ENCODE assay signal across 1 cellular context in genomic region chr1:41516168-41516961, GRCh38.
TF ChIP-seq lines count a peak whose summit lies in the region.

No MANE protein-coding gene starts in this region.

TF ChIP-seq in HepG2, 621 proteins besides CTCF, POLR2A, EP300 and RAD21 (continued from another document and continues in another):
- TF ChIP-seq MED1 (CRISPR knock-in tag; IDR thresholded peaks at IDR 0.05) (0 out of 2 replicates have a peak, but pooled peaks have one; percentile 17), CBFB (CRISPR knock-in tag; IDR thresholded peaks at IDR 0.05) (no peak), ZNF788 (CRISPR knock-in tag; IDR thresholded peaks at IDR 0.05; ENCODE audit: borderline replicate concordance) (0 out of 2 replicates have a peak, but pooled peaks have one; percentile 53), SIN3A (IDR thresholded peaks at IDR 0.05; ENCODE audit: borderline replicate concordance, low read depth, low read length) (no peak), ZNF138 (CRISPR knock-in tag; IDR thresholded peaks at IDR 0.05; ENCODE audit: low read depth) (no peak), GATA4 (IDR thresholded peaks at IDR 0.05; ENCODE audit: borderline replicate concordance, low read depth) (no peak), ZNF607 (CRISPR knock-in tag; IDR thresholded peaks at IDR 0.05; ENCODE audit: borderline replicate concordance) (no peak), PCBP2 (optimal IDR thresholded peaks at IDR 0.05; ENCODE audit: low read depth, low read length, poor library complexity, severe bottlenecking) (no peak), ZFP36L2 (CRISPR knock-in tag; IDR thresholded peaks at IDR 0.05) (no peak), HHEX (CRISPR knock-in tag; IDR thresholded peaks at IDR 0.05) (no peak), ZNF335 (CRISPR knock-in tag; IDR thresholded peaks at IDR 0.05) (no peak), GRHL1 (CRISPR knock-in tag; conservative IDR thresholded peaks at IDR 0.05) (no peak), NRL (CRISPR knock-in tag; IDR thresholded peaks at IDR 0.05; ENCODE audit: borderline replicate concordance) (peak; percentile 49; the same call in 1 of the 2 replicates), NFYB (CRISPR knock-in tag; IDR thresholded peaks at IDR 0.05) (0 out of 2 replicates have a peak, but pooled peaks have one; percentile 31), NPAS2 (CRISPR knock-in tag; IDR thresholded peaks at IDR 0.05; ENCODE audit: borderline replicate concordance) (no peak), ZNF33B (CRISPR knock-in tag; IDR thresholded peaks at IDR 0.05) (no peak), TFAP4 (IDR thresholded peaks at IDR 0.05; ENCODE audit: borderline replicate concordance, low read depth) (no peak), ZNF333 (CRISPR knock-in tag; IDR thresholded peaks at IDR 0.05; ENCODE audit: borderline replicate concordance) (no peak), HNRNPLL (IDR thresholded peaks at IDR 0.05; ENCODE audit: low read depth, low read length, poor library complexity, severe bottlenecking) (peak; percentile 24), XRCC5 (optimal IDR thresholded peaks at IDR 0.05; ENCODE audit: low read length) (peak; percentile 92), ZMYM3 (CRISPR knock-in tag; IDR thresholded peaks at IDR 0.05) (no peak), HOXD1 (CRISPR knock-in tag; IDR thresholded peaks at IDR 0.05) (no peak), ZNF572 (CRISPR knock-in tag; IDR thresholded peaks at IDR 0.05) (no peak), ZNF781 (CRISPR knock-in tag; IDR thresholded peaks at IDR 0.05; ENCODE audit: borderline replicate concordance, not compliant biosample characterization) (no peak), ZNF431 (CRISPR knock-in tag; IDR thresholded peaks at IDR 0.05; ENCODE audit: borderline replicate concordance, low read depth) (no peak), ZSCAN31 (CRISPR knock-in tag; IDR thresholded peaks at IDR 0.05; ENCODE audit: low read depth) (no peak), RBFOX2 (IDR thresholded peaks at IDR 0.05; ENCODE audit: low read depth, low read length) (no peak), KLF13 (CRISPR knock-in tag; IDR thresholded peaks at IDR 0.05) (no peak), ATF4 (CRISPR knock-in tag; IDR thresholded peaks at IDR 0.05) (no peak), ZNF101 (CRISPR knock-in tag; IDR thresholded peaks at IDR 0.05; ENCODE audit: borderline replicate concordance, low read depth) (no peak), ZNF616 (CRISPR knock-in tag; IDR thresholded peaks at IDR 0.05; ENCODE audit: low read depth) (no peak), ZNF205 (CRISPR knock-in tag; IDR thresholded peaks at IDR 0.05) (no peak), CREM (IDR thresholded peaks at IDR 0.05) (no peak), CREM (CRISPR knock-in tag; IDR thresholded peaks at IDR 0.05) (no peak), PRMT3 (CRISPR knock-in tag; IDR thresholded peaks at IDR 0.05; ENCODE audit: borderline replicate concordance, low read depth) (no peak), ARNT (IDR thresholded peaks at IDR 0.05) (no peak), PHF8 (CRISPR knock-in tag; IDR thresholded peaks at IDR 0.05) (no peak)
- TF ChIP-seq, protein P1, sequence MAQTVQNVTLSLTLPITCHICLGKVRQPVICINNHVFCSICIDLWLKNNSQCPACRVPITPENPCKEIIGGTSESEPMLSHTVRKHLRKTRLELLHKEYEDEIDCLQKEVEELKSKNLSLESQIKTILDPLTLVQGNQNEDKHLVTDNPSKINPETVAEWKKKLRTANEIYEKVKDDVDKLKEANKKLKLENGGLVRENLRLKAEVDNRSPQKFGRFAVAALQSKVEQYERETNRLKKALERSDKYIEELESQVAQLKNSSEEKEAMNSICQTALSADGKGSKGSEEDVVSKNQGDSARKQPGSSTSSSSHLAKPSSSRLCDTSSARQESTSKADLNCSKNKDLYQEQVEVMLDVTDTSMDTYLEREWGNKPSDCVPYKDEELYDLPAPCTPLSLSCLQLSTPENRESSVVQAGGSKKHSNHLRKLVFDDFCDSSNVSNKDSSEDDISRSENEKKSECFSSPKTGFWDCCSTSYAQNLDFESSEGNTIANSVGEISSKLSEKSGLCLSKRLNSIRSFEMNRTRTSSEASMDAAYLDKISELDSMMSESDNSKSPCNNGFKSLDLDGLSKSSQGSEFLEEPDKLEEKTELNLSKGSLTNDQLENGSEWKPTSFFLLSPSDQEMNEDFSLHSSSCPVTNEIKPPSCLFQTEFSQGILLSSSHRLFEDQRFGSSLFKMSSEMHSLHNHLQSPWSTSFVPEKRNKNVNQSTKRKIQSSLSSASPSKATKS (CRISPR knock-in tag; IDR thresholded peaks at IDR 0.05): no peak
- TF ChIP-seq, protein P2, sequence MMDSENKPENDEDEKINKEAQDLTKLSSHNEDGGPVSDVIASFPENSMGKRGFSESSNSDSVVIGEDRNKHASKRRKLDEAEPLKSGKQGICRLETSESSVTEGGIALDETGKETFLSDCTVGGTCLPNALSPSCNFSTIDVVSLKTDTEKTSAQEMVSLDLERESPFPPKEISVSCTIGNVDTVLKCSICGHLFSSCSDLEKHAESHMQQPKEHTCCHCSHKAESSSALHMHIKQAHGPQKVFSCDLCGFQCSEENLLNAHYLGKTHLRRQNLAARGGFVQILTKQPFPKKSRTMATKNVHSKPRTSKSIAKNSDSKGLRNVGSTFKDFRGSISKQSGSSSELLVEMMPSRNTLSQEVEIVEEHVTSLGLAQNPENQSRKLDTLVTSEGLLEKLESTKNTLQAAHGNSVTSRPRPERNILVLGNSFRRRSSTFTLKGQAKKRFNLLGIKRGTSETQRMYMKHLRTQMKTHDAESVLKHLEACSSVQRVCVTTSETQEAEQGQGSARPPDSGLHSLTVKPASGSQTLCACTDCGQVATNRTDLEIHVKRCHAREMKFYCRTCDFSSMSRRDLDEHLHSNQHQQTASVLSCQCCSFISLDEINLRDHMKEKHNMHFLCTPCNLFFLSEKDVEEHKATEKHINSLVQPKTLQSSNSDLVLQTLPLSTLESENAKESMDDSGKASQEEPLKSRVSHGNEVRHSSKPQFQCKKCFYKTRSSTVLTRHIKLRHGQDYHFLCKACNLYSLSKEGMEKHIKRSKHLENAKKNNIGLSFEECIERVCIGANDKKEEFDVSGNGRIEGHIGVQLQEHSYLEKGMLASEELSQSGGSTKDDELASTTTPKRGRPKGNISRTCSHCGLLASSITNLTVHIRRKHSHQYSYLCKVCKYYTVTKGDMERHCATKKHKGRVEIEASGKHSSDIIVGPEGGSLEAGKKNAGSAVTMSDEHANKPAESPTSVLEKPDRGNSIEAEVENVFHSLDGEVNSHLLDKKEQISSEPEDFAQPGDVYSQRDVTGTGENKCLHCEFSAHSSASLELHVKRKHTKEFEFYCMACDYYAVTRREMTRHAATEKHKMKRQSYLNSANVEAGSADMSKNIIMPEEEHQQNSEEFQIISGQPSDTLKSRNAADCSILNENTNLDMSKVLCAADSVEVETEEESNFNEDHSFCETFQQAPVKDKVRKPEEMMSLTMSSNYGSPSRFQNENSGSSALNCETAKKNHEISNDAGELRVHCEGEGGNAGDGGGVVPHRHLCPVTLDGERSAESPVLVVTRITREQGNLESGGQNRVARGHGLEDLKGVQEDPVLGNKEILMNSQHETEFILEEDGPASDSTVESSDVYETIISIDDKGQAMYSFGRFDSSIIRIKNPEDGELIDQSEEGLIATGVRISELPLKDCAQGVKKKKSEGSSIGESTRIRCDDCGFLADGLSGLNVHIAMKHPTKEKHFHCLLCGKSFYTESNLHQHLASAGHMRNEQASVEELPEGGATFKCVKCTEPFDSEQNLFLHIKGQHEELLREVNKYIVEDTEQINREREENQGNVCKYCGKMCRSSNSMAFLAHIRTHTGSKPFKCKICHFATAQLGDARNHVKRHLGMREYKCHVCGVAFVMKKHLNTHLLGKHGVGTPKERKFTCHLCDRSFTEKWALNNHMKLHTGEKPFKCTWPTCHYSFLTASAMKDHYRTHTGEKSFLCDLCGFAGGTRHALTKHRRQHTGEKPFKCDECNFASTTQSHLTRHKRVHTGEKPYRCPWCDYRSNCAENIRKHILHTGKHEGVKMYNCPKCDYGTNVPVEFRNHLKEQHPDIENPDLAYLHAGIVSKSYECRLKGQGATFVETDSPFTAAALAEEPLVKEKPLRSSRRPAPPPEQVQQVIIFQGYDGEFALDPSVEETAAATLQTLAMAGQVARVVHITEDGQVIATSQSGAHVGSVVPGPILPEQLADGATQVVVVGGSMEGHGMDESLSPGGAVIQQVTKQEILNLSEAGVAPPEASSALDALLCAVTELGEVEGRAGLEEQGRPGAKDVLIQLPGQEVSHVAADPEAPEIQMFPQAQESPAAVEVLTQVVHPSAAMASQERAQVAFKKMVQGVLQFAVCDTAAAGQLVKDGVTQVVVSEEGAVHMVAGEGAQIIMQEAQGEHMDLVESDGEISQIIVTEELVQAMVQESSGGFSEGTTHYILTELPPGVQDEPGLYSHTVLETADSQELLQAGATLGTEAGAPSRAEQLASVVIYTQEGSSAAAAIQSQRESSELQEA (CRISPR knock-in tag; IDR thresholded peaks at IDR 0.05; ENCODE audit: not compliant biosample characterization): no peak
- TF ChIP-seq, protein P3, sequence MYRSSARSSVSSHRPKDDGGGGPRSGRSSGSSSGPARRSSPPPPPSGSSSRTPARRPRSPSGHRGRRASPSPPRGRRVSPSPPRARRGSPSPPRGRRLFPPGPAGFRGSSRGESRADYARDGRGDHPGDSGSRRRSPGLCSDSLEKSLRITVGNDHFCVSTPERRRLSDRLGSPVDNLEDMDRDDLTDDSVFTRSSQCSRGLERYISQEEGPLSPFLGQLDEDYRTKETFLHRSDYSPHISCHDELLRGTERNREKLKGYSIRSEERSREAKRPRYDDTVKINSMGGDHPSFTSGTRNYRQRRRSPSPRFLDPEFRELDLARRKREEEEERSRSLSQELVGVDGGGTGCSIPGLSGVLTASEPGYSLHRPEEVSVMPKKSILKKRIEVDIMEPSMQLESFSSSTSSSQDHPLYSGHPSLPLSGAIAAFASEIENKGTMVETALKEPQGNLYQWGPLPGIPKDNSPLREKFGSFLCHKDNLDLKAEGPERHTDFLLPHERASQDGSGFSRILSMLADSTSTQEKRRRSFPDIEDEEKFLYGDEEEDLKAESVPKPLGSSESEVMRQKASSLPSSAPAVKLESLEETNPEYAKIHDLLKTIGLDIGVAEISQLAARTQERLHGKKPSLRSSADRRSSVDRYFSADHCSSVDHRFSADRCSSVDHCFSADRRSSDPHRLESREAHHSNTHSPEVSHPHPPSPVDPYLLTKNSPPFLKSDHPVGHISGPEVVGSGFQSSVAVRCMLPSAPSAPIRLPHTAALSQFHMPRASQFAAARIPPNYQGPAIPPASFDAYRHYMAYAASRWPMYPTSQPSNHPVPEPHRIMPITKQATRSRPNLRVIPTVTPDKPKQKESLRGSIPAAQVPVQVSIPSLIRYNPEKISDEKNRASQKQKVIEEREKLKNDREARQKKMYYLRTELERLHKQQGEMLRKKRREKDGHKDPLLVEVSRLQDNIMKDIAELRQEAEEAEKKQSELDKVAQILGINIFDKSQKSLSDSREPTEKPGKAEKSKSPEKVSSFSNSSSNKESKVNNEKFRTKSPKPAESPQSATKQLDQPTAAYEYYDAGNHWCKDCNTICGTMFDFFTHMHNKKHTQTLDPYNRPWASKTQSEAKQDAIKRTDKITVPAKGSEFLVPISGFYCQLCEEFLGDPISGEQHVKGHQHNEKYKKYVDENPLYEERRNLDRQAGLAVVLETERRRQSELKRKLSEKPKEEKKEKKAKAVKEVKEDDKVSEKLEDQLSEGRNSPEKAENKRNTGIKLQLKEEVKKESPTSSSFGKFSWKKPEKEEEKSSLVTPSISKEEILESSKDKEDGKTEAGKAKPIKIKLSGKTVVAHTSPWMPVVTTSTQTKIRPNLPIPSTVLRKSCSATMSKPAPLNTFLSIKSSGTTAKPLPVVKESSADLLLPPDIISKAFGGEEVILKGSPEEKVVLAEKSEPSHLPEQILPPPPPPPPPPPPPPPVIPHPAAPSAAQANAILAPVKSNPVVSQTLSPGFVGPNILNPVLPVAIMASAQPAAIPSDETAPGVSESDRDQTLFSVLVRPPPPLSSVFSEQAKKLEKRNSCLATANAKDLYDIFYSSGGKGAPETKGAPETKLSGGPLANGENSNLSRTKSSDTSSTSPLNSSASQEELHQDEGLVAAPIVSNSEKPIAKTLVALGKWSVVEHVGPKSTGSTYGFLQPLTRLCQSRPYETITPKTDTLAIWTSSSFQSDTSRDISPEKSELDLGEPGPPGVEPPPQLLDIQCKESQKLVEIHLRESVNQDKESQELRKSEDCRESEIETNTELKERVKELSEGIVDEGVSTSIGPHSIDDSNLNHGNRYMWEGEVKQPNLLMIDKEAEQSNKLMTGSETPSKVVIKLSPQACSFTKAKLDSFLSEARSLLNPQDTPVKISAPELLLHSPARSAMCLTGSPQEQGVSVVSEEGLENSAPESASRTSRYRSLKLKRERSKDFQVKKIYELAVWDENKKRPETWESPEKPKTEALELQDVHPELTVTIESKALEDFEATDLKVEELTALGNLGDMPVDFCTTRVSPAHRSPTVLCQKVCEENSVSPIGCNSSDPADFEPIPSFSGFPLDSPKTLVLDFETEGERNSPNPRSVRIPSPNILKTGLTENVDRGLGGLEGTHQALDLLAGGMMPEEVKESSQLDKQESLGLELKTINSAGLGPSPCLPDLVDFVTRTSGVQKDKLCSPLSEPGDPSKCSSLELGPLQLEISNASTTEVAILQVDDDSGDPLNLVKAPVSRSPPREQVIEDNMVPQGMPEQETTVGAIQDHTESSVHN (CRISPR knock-in tag; IDR thresholded peaks at IDR 0.05): no peak
